36 cellular contexts compared by ENCODE assay signal in genomic region chr14:31428011-31428410, GRCh38. TPM values are rescaled to one million over a fixed set of nuclear protein-coding genes. Genes with fewer than 3 reads are reported as not detected.
"Had no signal": no experiment of that assay in that cellular context is flagged by ENCODE, and none has a peak within 500 bp of the region (broad histone marks: within the 10 kb centered on the region; RNA-seq: fewer than 3 reads in every experiment).

No MANE protein-coding gene starts in this region.

- H3K27me3 ChIP-seq: adrenal gland, body of pancreas, brain microvascular endothelial cell, breast epithelium had no signal

- ATAC-seq: activated CD8-positive, alpha-beta T cell treated with anti-CD3 and anti-CD28 coated beads for 36 hours; activated naive CD4-positive, alpha-beta T cell treated with anti-CD3 and anti-CD28 coated beads, Interleukin-2, amount 50 U/mL, for 72 hours; activated T-cell treated with anti-CD3 and anti-CD28 coated beads, Interleukin-2, amount 50 U/mL, for 4 hours; activated T-cell treated with anti-CD3 and anti-CD28 coated beads, Interleukin-2, amount 50 U/mL, for 72 hours; activated T-helper 17 cell treated with anti-CD3 and anti-CD28 coated beads, Interleukin-2, amount 50 U/mL, for 72 hours; body of pancreas had no signal

- H3K9me3 ChIP-seq: adrenal gland, body of pancreas, breast epithelium had no signal

- H3K4me3 ChIP-seq: adrenal gland, body of pancreas, breast epithelium had no signal

- H3K27ac ChIP-seq: adrenal gland, body of pancreas, brain microvascular endothelial cell, breast epithelium, VCaP had no signal

- DNase-seq: activated B cell treated with CpG ODN at 0.5 μM for 24 hours; activated CD4-positive, alpha-beta memory T cell treated with anti-CD3 and anti-CD28 coated beads for 36 hours; activated CD4-positive, alpha-beta T cell treated with anti-CD3 and anti-CD28 coated beads for 4 hours; activated CD4-positive, alpha-beta T cell treated with anti-CD3 and anti-CD28 coated beads, Interleukin-2, amount 10 ng/mL, durations not matched to agents 24 days and 14 days; activated CD4-positive, alpha-beta T cell treated with anti-CD3 and anti-CD28 coated beads, Interleukin-2, amount 50 U/mL, for 1 hour; activated CD4-positive, alpha-beta T cell treated with anti-CD3 and anti-CD28 coated beads, Interleukin-2, amount 50 U/mL, for 4 hours; activated CD4-positive, CD25-positive, alpha-beta regulatory T cell treated with anti-CD3 and anti-CD28 coated beads, Interleukin-2, amount 50 U/mL, for 72 hours; activated CD8-positive, alpha-beta memory T cell treated with anti-CD3 and anti-CD28 coated beads, Interleukin-2, amount 50 U/mL, for 4 hours; activated CD8-positive, alpha-beta T cell treated with anti-CD3 and anti-CD28 coated beads for 36 hours; activated effector memory CD4-positive, alpha-beta T cell treated with anti-CD3 and anti-CD28 coated beads, Interleukin-2, amount 50 U/mL, for 16 hours; activated gamma-delta T cell treated with Interleukin-2 at 50 U/mL for 16 hours; activated naive CD4-positive, alpha-beta T cell; activated naive CD4-positive, alpha-beta T cell treated with anti-CD3 and anti-CD28 coated beads for 36 hours; activated naive CD4-positive, alpha-beta T cell treated with anti-CD3 and anti-CD28 coated beads, Interleukin-2, amount 50 U/mL, for 16 hours; activated naive CD8-positive, alpha-beta T cell treated with anti-CD3 and anti-CD28 coated beads for 36 hours; activated T-cell treated with anti-CD3 and anti-CD28 coated beads for 4 hours; activated T-cell treated with anti-CD3 and anti-CD28 coated beads, Interleukin-2, amount 50 U/mL, for 1 hour; activated T-cell treated with anti-CD3 and anti-CD28 coated beads, Interleukin-2, amount 50 U/mL, for 4 hours; activated T-cell treated with anti-CD3 and anti-CD28 coated beads, Interleukin-2, amount 50 U/mL, for 72 hours; adrenal gland; amniotic stem cell; aorta; body of pancreas; brain microvascular endothelial cell; cerebellar nuclear complex; T-helper 2 cell; T-helper 9 cell had no signal

- FAIRE-seq: astrocyte had no signal

- H3K36me3 ChIP-seq: adrenal gland, brain microvascular endothelial cell, breast epithelium had no signal

- H3K4me1 ChIP-seq: body of pancreas, breast epithelium had no signal

RNA-seq across cellular contexts. Expression of gene GPR33, which starts 59.8 kb away (rescaled TPM):
- total RNA-seq: activated B cell treated with CpG ODN at 0.5 μM for 24 hours; activated CD4-positive, alpha-beta memory T cell treated with anti-CD3 and anti-CD28 coated beads for 36 hours; activated CD4-positive, alpha-beta T cell treated with anti-CD3 and anti-CD28 coated beads, Interleukin-2, amount 10 ng/mL, durations not matched to agents 24 days and 14 days; activated CD8-positive, alpha-beta memory T cell treated with anti-CD3 and anti-CD28 coated beads for 36 hours; activated CD8-positive, alpha-beta T cell treated with anti-CD3 and anti-CD28 coated beads for 36 hours; activated naive CD4-positive, alpha-beta T cell treated with anti-CD3 and anti-CD28 coated beads for 36 hours; activated naive CD4-positive, alpha-beta T cell treated with anti-CD3 and anti-CD28 coated beads, Interleukin-2, amount 50 U/mL, for 72 hours; activated naive CD8-positive, alpha-beta T cell treated with anti-CD3 and anti-CD28 coated beads for 36 hours; activated T-cell treated with anti-CD3 and anti-CD28 coated beads, Interleukin-2, amount 50 U/mL, for 4 hours; activated T-cell treated with anti-CD3 and anti-CD28 coated beads, Interleukin-2, amount 50 U/mL, for 72 hours; activated T-helper 1 cell treated with anti-CD3 and anti-CD28 coated beads, Interleukin-12 subunit alpha, Interleukin-12 subunit beta, Interleukin-2, Interleukin-4 antibody, amounts not matched to agents 30 ng/mL and 10 ng/mL and 1 ng/mL, durations not matched to agents 14 hours and 24 hours and 36 hours; activated T-helper 17 cell treated with anti-CD3 and anti-CD28 coated beads, Interleukin-2, amount 50 U/mL, for 72 hours; adrenal gland; aorta; astrocyte; body of pancreas; breast epithelium; cardiac septum; chondrocyte had no signal
- polyA plus RNA-seq: adrenal gland, aorta had no signal
